ENCODE assay signal across 1 cellular context in genomic region chr3:32816439-32817194, GRCh38.
TF ChIP-seq lines count a peak whose summit lies in the region.

No MANE protein-coding gene starts in this region.

TF ChIP-seq in WTC11, 78 proteins besides CTCF, POLR2A, EP300 and RAD21 (continued from another document):
- TF ChIP-seq MXD4 (CRISPR knock-in tag; IDR thresholded peaks at IDR 0.05; ENCODE audit: borderline replicate concordance) (no peak), SMAD4 (CRISPR knock-in tag; IDR thresholded peaks at IDR 0.05) (no peak), NR1H2 (CRISPR knock-in tag; IDR thresholded peaks at IDR 0.05) (no peak), E2F5 (CRISPR knock-in tag; IDR thresholded peaks at IDR 0.05) (peak; percentile 78), PRDM15 (CRISPR knock-in tag; IDR thresholded peaks at IDR 0.05) (peak; percentile 53), ESRRA (CRISPR knock-in tag; IDR thresholded peaks at IDR 0.05; ENCODE audit: borderline replicate concordance) (no peak), STAT6 (CRISPR knock-in tag; conservative IDR thresholded peaks at IDR 0.05; ENCODE audit: low read depth) (no peak), ZNF423 (CRISPR knock-in tag; IDR thresholded peaks at IDR 0.05) (peak; percentile 32; the same call in 1 of the 2 replicates), KAT7 (CRISPR knock-in tag; IDR thresholded peaks at IDR 0.05; ENCODE audit: borderline replicate concordance) (no peak), ZBTB21 (CRISPR knock-in tag; IDR thresholded peaks at IDR 0.05; ENCODE audit: borderline replicate concordance) (no peak), JUN (CRISPR knock-in tag; IDR thresholded peaks at IDR 0.05) (no peak), IRF1 (CRISPR knock-in tag; IDR thresholded peaks at IDR 0.05) (peak; percentile 81; the same call in 1 of the 2 replicates), TCF7 (CRISPR knock-in tag; IDR thresholded peaks at IDR 0.05; ENCODE audit: low read depth) (no peak), ETV6 (CRISPR knock-in tag; IDR thresholded peaks at IDR 0.05) (peak; percentile 79; the same call in 1 of the 2 replicates), GRHL2 (CRISPR knock-in tag; IDR thresholded peaks at IDR 0.05; ENCODE audit: insufficient replicate concordance, severe bottlenecking) (no peak), FOXP1 (CRISPR knock-in tag; IDR thresholded peaks at IDR 0.05; ENCODE audit: borderline replicate concordance) (0 out of 2 replicates have a peak, but pooled peaks have one; percentile 37), GTF2I (CRISPR knock-in tag; conservative IDR thresholded peaks at IDR 0.05) (no peak), ZNF532 (CRISPR knock-in tag; IDR thresholded peaks at IDR 0.05; ENCODE audit: borderline replicate concordance) (no peak), RELA (CRISPR knock-in tag; IDR thresholded peaks at IDR 0.05; ENCODE audit: borderline replicate concordance) (no peak), GABPB1 (CRISPR knock-in tag; IDR thresholded peaks at IDR 0.05) (0 out of 2 replicates have a peak, but pooled peaks have one; percentile 24), ZNF281 (CRISPR knock-in tag; IDR thresholded peaks at IDR 0.05) (peak; percentile 51; the same call in 1 of the 2 replicates), TEAD1 (CRISPR knock-in tag; IDR thresholded peaks at IDR 0.05) (peak; percentile 53; the same call in 1 of the 2 replicates), NFE2L1 (CRISPR knock-in tag; IDR thresholded peaks at IDR 0.05) (0 out of 2 replicates have a peak, but pooled peaks have one; percentile 56)
- TF ChIP-seq, protein P1, sequence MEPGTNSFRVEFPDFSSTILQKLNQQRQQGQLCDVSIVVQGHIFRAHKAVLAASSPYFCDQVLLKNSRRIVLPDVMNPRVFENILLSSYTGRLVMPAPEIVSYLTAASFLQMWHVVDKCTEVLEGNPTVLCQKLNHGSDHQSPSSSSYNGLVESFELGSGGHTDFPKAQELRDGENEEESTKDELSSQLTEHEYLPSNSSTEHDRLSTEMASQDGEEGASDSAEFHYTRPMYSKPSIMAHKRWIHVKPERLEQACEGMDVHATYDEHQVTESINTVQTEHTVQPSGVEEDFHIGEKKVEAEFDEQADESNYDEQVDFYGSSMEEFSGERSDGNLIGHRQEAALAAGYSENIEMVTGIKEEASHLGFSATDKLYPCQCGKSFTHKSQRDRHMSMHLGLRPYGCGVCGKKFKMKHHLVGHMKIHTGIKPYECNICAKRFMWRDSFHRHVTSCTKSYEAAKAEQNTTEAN (CRISPR knock-in tag; IDR thresholded peaks at IDR 0.05), result 0 out of 2 replicates have a peak, but pooled peaks have one; percentile 30
- TF ChIP-seq, protein P2, sequence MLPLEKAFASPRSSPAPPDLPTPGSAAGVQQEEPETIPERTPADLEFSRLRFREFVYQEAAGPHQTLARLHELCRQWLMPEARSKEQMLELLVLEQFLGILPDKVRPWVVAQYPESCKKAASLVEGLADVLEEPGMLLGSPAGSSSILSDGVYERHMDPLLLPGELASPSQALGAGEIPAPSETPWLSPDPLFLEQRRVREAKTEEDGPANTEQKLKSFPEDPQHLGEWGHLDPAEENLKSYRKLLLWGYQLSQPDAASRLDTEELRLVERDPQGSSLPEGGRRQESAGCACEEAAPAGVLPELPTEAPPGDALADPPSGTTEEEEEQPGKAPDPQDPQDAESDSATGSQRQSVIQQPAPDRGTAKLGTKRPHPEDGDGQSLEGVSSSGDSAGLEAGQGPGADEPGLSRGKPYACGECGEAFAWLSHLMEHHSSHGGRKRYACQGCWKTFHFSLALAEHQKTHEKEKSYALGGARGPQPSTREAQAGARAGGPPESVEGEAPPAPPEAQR (CRISPR knock-in tag; IDR thresholded peaks at IDR 0.05), result no peak
- TF ChIP-seq, protein P3, sequence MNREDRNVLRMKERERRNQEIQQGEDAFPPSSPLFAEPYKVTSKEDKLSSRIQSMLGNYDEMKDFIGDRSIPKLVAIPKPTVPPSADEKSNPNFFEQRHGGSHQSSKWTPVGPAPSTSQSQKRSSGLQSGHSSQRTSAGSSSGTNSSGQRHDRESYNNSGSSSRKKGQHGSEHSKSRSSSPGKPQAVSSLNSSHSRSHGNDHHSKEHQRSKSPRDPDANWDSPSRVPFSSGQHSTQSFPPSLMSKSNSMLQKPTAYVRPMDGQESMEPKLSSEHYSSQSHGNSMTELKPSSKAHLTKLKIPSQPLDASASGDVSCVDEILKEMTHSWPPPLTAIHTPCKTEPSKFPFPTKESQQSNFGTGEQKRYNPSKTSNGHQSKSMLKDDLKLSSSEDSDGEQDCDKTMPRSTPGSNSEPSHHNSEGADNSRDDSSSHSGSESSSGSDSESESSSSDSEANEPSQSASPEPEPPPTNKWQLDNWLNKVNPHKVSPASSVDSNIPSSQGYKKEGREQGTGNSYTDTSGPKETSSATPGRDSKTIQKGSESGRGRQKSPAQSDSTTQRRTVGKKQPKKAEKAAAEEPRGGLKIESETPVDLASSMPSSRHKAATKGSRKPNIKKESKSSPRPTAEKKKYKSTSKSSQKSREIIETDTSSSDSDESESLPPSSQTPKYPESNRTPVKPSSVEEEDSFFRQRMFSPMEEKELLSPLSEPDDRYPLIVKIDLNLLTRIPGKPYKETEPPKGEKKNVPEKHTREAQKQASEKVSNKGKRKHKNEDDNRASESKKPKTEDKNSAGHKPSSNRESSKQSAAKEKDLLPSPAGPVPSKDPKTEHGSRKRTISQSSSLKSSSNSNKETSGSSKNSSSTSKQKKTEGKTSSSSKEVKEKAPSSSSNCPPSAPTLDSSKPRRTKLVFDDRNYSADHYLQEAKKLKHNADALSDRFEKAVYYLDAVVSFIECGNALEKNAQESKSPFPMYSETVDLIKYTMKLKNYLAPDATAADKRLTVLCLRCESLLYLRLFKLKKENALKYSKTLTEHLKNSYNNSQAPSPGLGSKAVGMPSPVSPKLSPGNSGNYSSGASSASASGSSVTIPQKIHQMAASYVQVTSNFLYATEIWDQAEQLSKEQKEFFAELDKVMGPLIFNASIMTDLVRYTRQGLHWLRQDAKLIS (CRISPR knock-in tag; IDR thresholded peaks at IDR 0.05; ENCODE audit: borderline replicate concordance), result peak; percentile 89; the same call in 1 of the 2 replicates
- TF ChIP-seq, protein P4, sequence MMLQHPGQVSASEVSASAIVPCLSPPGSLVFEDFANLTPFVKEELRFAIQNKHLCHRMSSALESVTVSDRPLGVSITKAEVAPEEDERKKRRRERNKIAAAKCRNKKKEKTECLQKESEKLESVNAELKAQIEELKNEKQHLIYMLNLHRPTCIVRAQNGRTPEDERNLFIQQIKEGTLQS (CRISPR knock-in tag; conservative IDR thresholded peaks at IDR 0.05), result no peak
- TF ChIP-seq, protein P5, sequence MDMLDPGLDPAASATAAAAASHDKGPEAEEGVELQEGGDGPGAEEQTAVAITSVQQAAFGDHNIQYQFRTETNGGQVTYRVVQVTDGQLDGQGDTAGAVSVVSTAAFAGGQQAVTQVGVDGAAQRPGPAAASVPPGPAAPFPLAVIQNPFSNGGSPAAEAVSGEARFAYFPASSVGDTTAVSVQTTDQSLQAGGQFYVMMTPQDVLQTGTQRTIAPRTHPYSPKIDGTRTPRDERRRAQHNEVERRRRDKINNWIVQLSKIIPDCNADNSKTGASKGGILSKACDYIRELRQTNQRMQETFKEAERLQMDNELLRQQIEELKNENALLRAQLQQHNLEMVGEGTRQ (CRISPR knock-in tag; IDR thresholded peaks at IDR 0.05), result no peak
TF ChIP-seq in WTC11: peak in this region for 16.
